Comparison of ENCODE assay signal across 23 cellular contexts in genomic region chr3:157692468-157692867, GRCh38.
DNase-seq lines count a peak whose midpoint lies in the region; ATAC-seq and TF ChIP-seq lines count a peak whose summit lies in the region.
"Had no signal": no experiment of that assay in that cellular context is flagged by ENCODE, and none has a peak within 500 bp of the region (broad histone marks: within the 10 kb centered on the region; RNA-seq: fewer than 3 reads in every experiment).

No MANE protein-coding gene starts in this region.

- ATAC-seq in GM18499 (IDR thresholded peaks at IDR 0.05; ENCODE audit: insufficient read depth, unreplicated experiment) (peak; percentile 99), GM21367 (IDR thresholded peaks at IDR 0.05; ENCODE audit: unreplicated experiment) (peak; percentile 87), HG03135 (IDR thresholded peaks at IDR 0.05; ENCODE audit: unreplicated experiment) (peak; percentile 67), GM19023 (IDR thresholded peaks at IDR 0.05; ENCODE audit: unreplicated experiment) (no peak)
- ATAC-seq: A549; activated T-helper 17 cell treated with anti-CD3 and anti-CD28 coated beads, Interleukin-2, amount 50 U/mL, for 72 hours; esophagus mucosa; K562; natural killer cell; sciatic nerve; stimulated activated naive CD8-positive, alpha-beta T cell treated with anti-CD3 and anti-CD28 coated beads, Interleukin-15, Interleukin-2, amounts not matched to agents 100 U/mL and 50 U/mL, for 24 hours had no signal

- TF ChIP-seq CTCF in GM10266 (IDR thresholded peaks at IDR 0.05; ENCODE audit: control insufficient read depth, insufficient read depth, low read depth, missing control alignments), result no peak

- DNase-seq in MV-4-11 (lab: John Stamatoyannopoulos, UW) (peak; percentile 16), GM10266 (ENCODE audit: extremely low spot score) (no peak), HUDEP-2 (lab: John Stamatoyannopoulos, UW; ENCODE audit: unreplicated experiment in 76 of 76) (no peak)
- DNase-seq in stimulated activated CD8-positive, alpha-beta memory T cell treated with anti-CD3 and anti-CD28 coated beads, Interleukin-4, amount 100 ng/mL, for 48 hours, result no peak
- DNase-seq: activated naive CD8-positive, alpha-beta T cell treated with anti-CD3 and anti-CD28 coated beads for 36 hours; effector CD8-positive, alpha-beta T cell; HCEC 1CT; mesenchymal stem cell; natural killer cell; NCI-H1048; NCI-H2081 treated with DMSO at 0.1 percent for 48 hours; NCI-H510A; stimulated activated naive CD8-positive, alpha-beta T cell treated with anti-CD3 and anti-CD28 coated beads, Interleukin-15, Interleukin-2, amounts not matched to agents 100 U/mL and 50 U/mL, for 24 hours; SW 1271 had no signal
